In genomic region chr1:159924791-159925712, GRCh38 we compare ENCODE assay signal across 8 cellular contexts. TPM values are rescaled to one million over a fixed set of nuclear protein-coding genes. Genes with fewer than 3 reads are reported as not detected.
DNase-seq lines count a peak whose midpoint lies in the region; ATAC-seq and TF ChIP-seq lines count a peak whose summit lies in the region.

TSS of gene TAGLN2 (minus strand) at chr1:159925507. CDS start at chr1:159920509, 4,998 bp downstream.

- DNase-seq in 8988T (peak; percentile 98), NCI-H446 (lab: John Stamatoyannopoulos, UW) (peak; percentile 69 to 91), coronary artery (ENCODE audit: low spot score) (peak; percentile 95), left lung (peak; percentile 93 to 98)
- DNase-seq in activated CD4-positive, alpha-beta T cell treated with anti-CD3 and anti-CD28 coated beads, Interleukin-2, amount 10 ng/mL, durations not matched to agents 24 days and 14 days: peak; percentile 98
- peak; percentile 84 to 85 for DNase-seq in stimulated activated CD4-positive, alpha-beta T cell treated with anti-CD3 and anti-CD28 coated beads, Interleukin-2, amount 100 ng/mL, for 48 hours

- peaks cover 30% of the 10 kb centered on the region for H3K36me3 Mint-ChIP-seq in activated CD4-positive, alpha-beta T cell treated with anti-CD3 and anti-CD28 coated beads, Interleukin-2, amount 10 ng/mL, durations not matched to agents 24 days and 14 days (ENCODE audit: low read depth)

- peaks cover 45% of the 10 kb centered on the region for H3K4me1 Mint-ChIP-seq in activated CD4-positive, alpha-beta T cell treated with anti-CD3 and anti-CD28 coated beads, Interleukin-2, amount 10 ng/mL, durations not matched to agents 24 days and 14 days

- no peaks in the 10 kb centered on the region for H3K27me3 ChIP-seq in left lung

- TF ChIP-seq CTCF in coronary artery (IDR thresholded peaks at IDR 0.05): no peak
- TF ChIP-seq CTCF in left lung (IDR thresholded peaks at IDR 0.05): no peak

- H3K4me3 Mint-ChIP-seq in activated CD4-positive, alpha-beta T cell treated with anti-CD3 and anti-CD28 coated beads, Interleukin-2, amount 10 ng/mL, durations not matched to agents 24 days and 14 days: peak within 1 kb of the TSS; percentile 92

- H3K27ac ChIP-seq in coronary artery: peak within 1 kb of the TSS; percentile 95 to 100
- peak within 1 kb of the TSS; percentile 98 for H3K27ac ChIP-seq in left lung

- no peaks in the 10 kb centered on the region for H3K9me3 ChIP-seq in left lung

- H3K36me3 ChIP-seq in left lung: peaks cover 0 to 11% of the 10 kb centered on the region in 2 donors

- no peaks in the 10 kb centered on the region for H3K9me3 Mint-ChIP-seq in activated CD4-positive, alpha-beta T cell treated with anti-CD3 and anti-CD28 coated beads, Interleukin-2, amount 10 ng/mL, durations not matched to agents 24 days and 14 days

- ATAC-seq in GM18511 (IDR thresholded peaks at IDR 0.05; ENCODE audit: unreplicated experiment) (peak; percentile 64), HG03025 (IDR thresholded peaks at IDR 0.05; ENCODE audit: low FRiP score, unreplicated experiment) (peak; percentile 57), left lung (peak; percentile 77)

- H3K27ac Mint-ChIP-seq in activated CD4-positive, alpha-beta T cell treated with anti-CD3 and anti-CD28 coated beads, Interleukin-2, amount 10 ng/mL, durations not matched to agents 24 days and 14 days: peak within 1 kb of the TSS; percentile 98

- intact Hi-C loops in activated CD4-positive, alpha-beta T cell treated with anti-CD3 and anti-CD28 coated beads, Interleukin-2, amount 10 ng/mL, durations not matched to agents 24 days and 14 days (cut with micrococcal nuclease): loop anchor here (1.0 to 10.0 kb wide), 5 partner anchors 106 to 848 kb away; partner anchors contain the start of genes AIM2, DCAF8 and PIGM
- intact Hi-C loops in left lung (cut with DNase I): no loop called here

- no peaks in the 10 kb centered on the region for H3K27me3 Mint-ChIP-seq in activated CD4-positive, alpha-beta T cell treated with anti-CD3 and anti-CD28 coated beads, Interleukin-2, amount 10 ng/mL, durations not matched to agents 24 days and 14 days

- H3K4me1 ChIP-seq in left lung: peaks cover 27 to 49% of the 10 kb centered on the region in 2 donors

- H3K4me3 ChIP-seq in coronary artery (peak within 1 kb of the TSS; percentile 87), left lung (peak within 1 kb of the TSS; percentile 82 to 92)

RNA-seq across cellular contexts. Expression of gene TAGLN2, which starts in this region (rescaled TPM):
- 488 and 517 TPM in 2 replicates for total RNA-seq in activated CD4-positive, alpha-beta T cell treated with anti-CD3 and anti-CD28 coated beads, Interleukin-2, amount 10 ng/mL, durations not matched to agents 24 days and 14 days
- 100 to 1,000 TPM; 565 to 617 TPM for total RNA-seq in left lung

Comparison
In these comparisons a context has a peak if more than half of its experiments do, and no peak if none do; other contexts are left out.
1. Peak in every context shown above with its lines: DNase-seq, ATAC-seq, H3K4me3 ChIP-seq and H3K27ac ChIP-seq.